ENCODE assay signal across 8 cellular contexts in genomic region chr7:74658171-74659004, GRCh38. TPM values are rescaled to one million over a fixed set of nuclear protein-coding genes. Genes with fewer than 3 reads are reported as not detected.
DNase-seq lines count a peak whose midpoint lies in the region; ATAC-seq, FAIRE-seq and TF ChIP-seq lines count a peak whose summit lies in the region.

No MANE protein-coding gene starts in this region.

- H3K9ac ChIP-seq in kidney (ENCODE audit: low read length in 2 of 2), result peak overlapping the region; percentile 50 to 86

- no peaks in the 10 kb centered on the region for H3K36me3 ChIP-seq in kidney (ENCODE audit: control insufficient read depth in 1 of 2, insufficient read depth in 2 of 2, low read length in 2 of 2)

- H3K4me3 ChIP-seq in AG09309 (ENCODE audit: control insufficient read depth, low read depth, low read length) (peak overlapping the region; percentile 58), kidney (ENCODE audit: low read length in 2 of 2) (peak overlapping the region; percentile 64 to 67)

- peak overlapping the region; percentile 95 to 98 for H3K27ac ChIP-seq in kidney (ENCODE audit: low read depth in 2 of 2, low read length in 2 of 2)

- H3K4me1 ChIP-seq in kidney (ENCODE audit: control insufficient read depth in 1 of 2, insufficient read depth in 1 of 2, low read depth in 1 of 2, low read length in 2 of 2), result peaks cover 4 to 13% of the 10 kb centered on the region in 2 donors

- intact Hi-C loops in kidney (cut with DNase I), result no loop called here

- ATAC-seq in GM19025 (IDR thresholded peaks at IDR 0.05; ENCODE audit: low read depth, unreplicated experiment) (peak; percentile 56), HG03196 (IDR thresholded peaks at IDR 0.05; ENCODE audit: unreplicated experiment) (peak; percentile 48)

- no peaks in the 10 kb centered on the region for H3K9me3 ChIP-seq in kidney (ENCODE audit: control insufficient read depth in 1 of 2, low read length in 2 of 2)

- DNase-seq in AG09309 (ENCODE audit: low read depth) (peak; percentile 48), NCI-H345 (lab: John Stamatoyannopoulos, UW) (peak; percentile 97), cerebellar cortex (ENCODE audit: low spot score) (peak; percentile 92), kidney (peak; percentile 97)
- DNase-seq in activated CD4-positive, alpha-beta T cell treated with anti-CD3 and anti-CD28 coated beads for 1 hour, result peak; percentile 79
- DNase-seq in stimulated activated CD4-positive, alpha-beta T cell treated with anti-CD3 and anti-CD28 coated beads, Interleukin-12 subunit alpha, Interleukin-12 subunit beta, amount 100 ng/mL, for 48 hours (ENCODE audit: low read depth in 2 of 3, low spot score in 1 of 3), result peak; percentile 72 to 88 (median 82)

- TF ChIP-seq CTCF in AG09309 (IDR thresholded peaks at IDR 0.05; ENCODE audit: control insufficient read depth, insufficient read depth, low read depth, low read length, missing control alignments) (no peak), kidney (IDR thresholded peaks at IDR 0.05; ENCODE audit: borderline replicate concordance, extremely low read depth, insufficient read depth) (no peak)

- no peak for FAIRE-seq in kidney (lab: Jason Lieb, UNC)

RNA-seq across cellular contexts. Expression of gene GTF2I, which starts 0.9 kb away (rescaled TPM):
- total RNA-seq in kidney, result 241 TPM
- polyA plus RNA-seq in kidney (ENCODE audit: insufficient read depth, low read depth, low replicate concordance), result 31.8 TPM

Comparison
In these comparisons a context has a peak if more than half of its experiments do, and no peak if none do; other contexts are left out.
1. Peak in every context shown above with its lines: DNase-seq, ATAC-seq, H3K4me3 ChIP-seq and H3K27ac ChIP-seq.